In the genomic region with DNA sequence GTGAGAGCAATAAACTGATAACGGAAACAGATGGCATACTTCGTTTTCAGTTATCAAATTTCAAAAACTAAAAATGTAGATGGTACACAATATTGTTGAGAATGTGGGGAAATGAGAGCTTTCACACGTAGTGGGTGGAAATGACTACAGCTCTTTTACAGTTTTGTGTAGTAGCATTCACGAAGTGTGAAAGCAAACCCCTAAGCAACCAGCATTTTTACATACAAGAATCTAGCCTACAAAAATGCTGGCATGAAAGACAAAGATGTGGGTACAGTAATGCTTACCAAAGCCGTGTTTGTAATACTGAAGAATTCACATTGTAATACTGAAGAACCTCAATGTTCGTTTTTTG, we compare ENCODE assay signal across 9 cellular contexts. TPM values are rescaled to one million over a fixed set of nuclear protein-coding genes. Genes with fewer than 3 reads are reported as not detected.
DNase-seq lines count a peak whose midpoint lies in the region; ATAC-seq and TF ChIP-seq lines count a peak whose summit lies in the region.
"Had no signal": no experiment of that assay in that cellular context is flagged by ENCODE, and none has a peak within 500 bp of the region (broad histone marks: within the 10 kb centered on the region; RNA-seq: fewer than 3 reads in every experiment).

No MANE protein-coding gene starts in this region.

- ATAC-seq in stimulated activated naive CD8-positive, alpha-beta T cell treated with anti-CD3 and anti-CD28 coated beads, Interleukin-15, Interleukin-2, amounts not matched to agents 100 U/mL and 50 U/mL, for 24 hours = no peak
- peak; percentile 4 for ATAC-seq in naive thymus-derived CD4-positive, alpha-beta T cell
- no peak for ATAC-seq in foreskin keratinocyte
- no peak for ATAC-seq in GM21515 (IDR thresholded peaks at IDR 0.05; ENCODE audit: unreplicated experiment)

- H4K20me1 ChIP-seq in Karpas-422 (ENCODE audit: insufficient read depth, low read depth, low read length) (no peaks in the 10 kb centered on the region), MM.1S (ENCODE audit: insufficient read depth, low read length) (no peaks in the 10 kb centered on the region)

- H3K9me2 ChIP-seq in Karpas-422 (replicated peaks; ENCODE audit: insufficient read depth, low read length) (no peaks in the 10 kb centered on the region), MM.1S (replicated peaks; ENCODE audit: insufficient read depth, low read length) (no peaks in the 10 kb centered on the region)

- peaks cover under 1% of the 10 kb centered on the region for H3K9me3 Mint-ChIP-seq in stimulated activated naive CD8-positive, alpha-beta T cell treated with anti-CD3 and anti-CD28 coated beads, Interleukin-15, Interleukin-2, amounts not matched to agents 100 ng/mL and 50 ng/mL, for 24 hours
- peaks cover 0 to 37% (median 0%) of the 10 kb centered on the region in 11 donors for H3K9me3 Mint-ChIP-seq in naive thymus-derived CD4-positive, alpha-beta T cell

- H2AFZ ChIP-seq in Karpas-422 (ENCODE audit: low read length) = no peak overlapping the region
- no peak overlapping the region for H2AFZ ChIP-seq in MM.1S (ENCODE audit: low read length)

- H3F3A ChIP-seq in MM.1S (ENCODE audit: insufficient read depth, low read length) = no peaks in the 10 kb centered on the region

- H3K79me2 ChIP-seq in Karpas-422 (ENCODE audit: low read length) = no peaks in the 10 kb centered on the region
- no peaks in the 10 kb centered on the region for H3K79me2 ChIP-seq in MM.1S (ENCODE audit: low read length)

- H3K36me3 Mint-ChIP-seq in stimulated activated naive CD8-positive, alpha-beta T cell treated with anti-CD3 and anti-CD28 coated beads, Interleukin-15, Interleukin-2, amounts not matched to agents 100 ng/mL and 50 ng/mL, for 24 hours (ENCODE audit: low read depth) = no peaks in the 10 kb centered on the region
- H3K36me3 Mint-ChIP-seq in naive thymus-derived CD4-positive, alpha-beta T cell = peaks cover 0 to 15% (median 4%) of the 10 kb centered on the region in 5 donors

- H3K36me3 ChIP-seq in colonic mucosa (no peaks in the 10 kb centered on the region), Karpas-422 (ENCODE audit: insufficient read depth, low read length) (no peaks in the 10 kb centered on the region), MM.1S (replicated peaks; ENCODE audit: insufficient read depth, low read length) (no peaks in the 10 kb centered on the region)
- no peaks in the 10 kb centered on the region for H3K36me3 ChIP-seq in naive thymus-derived CD4-positive, alpha-beta T cell (ENCODE audit: control insufficient read depth in 2 of 3, insufficient read depth in 3 of 3, low read length in 3 of 3)

- no peaks in the 10 kb centered on the region for H3K9me3 ChIP-seq in colonic mucosa
- no peaks in the 10 kb centered on the region for H3K9me3 ChIP-seq in naive thymus-derived CD4-positive, alpha-beta T cell (ENCODE audit: control insufficient read depth in 2 of 3, low read length in 3 of 3)
- H3K9me3 ChIP-seq in Karpas-422 (ENCODE audit: low read length) = no peaks in the 10 kb centered on the region
- H3K9me3 ChIP-seq in MM.1S (replicated peaks; ENCODE audit: insufficient read depth, low read length) = no peaks in the 10 kb centered on the region

- peaks cover 56% of the 10 kb centered on the region for H3K27me3 Mint-ChIP-seq in stimulated activated naive CD8-positive, alpha-beta T cell treated with anti-CD3 and anti-CD28 coated beads, Interleukin-15, Interleukin-2, amounts not matched to agents 100 ng/mL and 50 ng/mL, for 24 hours
- peaks cover 23 to 52% (median 36%) of the 10 kb centered on the region in 5 donors for H3K27me3 Mint-ChIP-seq in naive thymus-derived CD4-positive, alpha-beta T cell

- intact Hi-C loops in colonic mucosa (cut with DNase I) = no loop called here
- intact Hi-C loops in naive thymus-derived CD4-positive, alpha-beta T cell (cut with micrococcal nuclease) = loop anchor here in 1 of 2 donors (10.0 kb wide), 1 partner anchor 384 kb away; no protein-coding TSS in a partner anchor

- no peak overlapping the region for H3K9ac ChIP-seq in colonic mucosa (ENCODE audit: low read depth in 2 of 2, low read length in 2 of 2)
- H3K9ac ChIP-seq in Karpas-422 (ENCODE audit: low read length) = no peak overlapping the region
- no peak overlapping the region for H3K9ac ChIP-seq in MM.1S (ENCODE audit: low read length)

- no peaks in the 10 kb centered on the region for H3K4me1 ChIP-seq in colonic mucosa
- peaks cover 0 to 3% of the 10 kb centered on the region in 2 donors for H3K4me1 ChIP-seq in naive thymus-derived CD4-positive, alpha-beta T cell (ENCODE audit: control insufficient read depth in 2 of 2, insufficient read depth in 2 of 2, low read length in 2 of 2)
- no peaks in the 10 kb centered on the region for H3K4me1 ChIP-seq in foreskin keratinocyte
- H3K4me1 ChIP-seq in Karpas-422 (ENCODE audit: low read length) = no peaks in the 10 kb centered on the region
- no peaks in the 10 kb centered on the region for H3K4me1 ChIP-seq in MM.1S (ENCODE audit: low read length)

- CTCF ChIA-PET in naive thymus-derived CD4-positive, alpha-beta T cell (lab: Charles Lee) = interaction anchor here (0.8 kb wide), 1 partner anchor 93 kb away, joined by 3 read pairs; no protein-coding TSS in a partner anchor

- POLR2A ChIA-PET in naive thymus-derived CD4-positive, alpha-beta T cell (lab: Charles Lee) = no interaction called here

- H3K4me3 ChIP-seq in colonic mucosa (peak overlapping the region; percentile 24), Karpas-422 (ENCODE audit: low read length) (no peak overlapping the region), MM.1S (ENCODE audit: low read length) (no peak overlapping the region)
- H3K4me3 ChIP-seq in naive thymus-derived CD4-positive, alpha-beta T cell (ENCODE audit: low read length) = peak overlapping the region; percentile 46

- TF ChIP-seq CTCF in colonic mucosa (IDR thresholded peaks at IDR 0.05) = no peak
- TF ChIP-seq CTCF in foreskin keratinocyte (conservative IDR thresholded peaks at IDR 0.05) = no peak
- no peak for TF ChIP-seq CTCF in MM.1S (IDR thresholded peaks at IDR 0.05; ENCODE audit: low read length)

- no peak overlapping the region for H3K27ac ChIP-seq in colonic mucosa
- no peak overlapping the region for H3K27ac ChIP-seq in naive thymus-derived CD4-positive, alpha-beta T cell (ENCODE audit: low read depth, low read length)
- no peak overlapping the region for H3K27ac ChIP-seq in foreskin keratinocyte
- H3K27ac ChIP-seq in Karpas-422 (ENCODE audit: low read length) = no peak overlapping the region
- H3K27ac ChIP-seq in MM.1S (ENCODE audit: low read length) = no peak overlapping the region

- H3K27me3 ChIP-seq in colonic mucosa = no peaks in the 10 kb centered on the region
- H3K27me3 ChIP-seq in naive thymus-derived CD4-positive, alpha-beta T cell (ENCODE audit: control insufficient read depth in 2 of 2, insufficient read depth in 2 of 2, low read length in 2 of 2) = no peaks in the 10 kb centered on the region
- peaks cover 5% of the 10 kb centered on the region for H3K27me3 ChIP-seq in foreskin keratinocyte
- H3K27me3 ChIP-seq in Karpas-422 (ENCODE audit: low read length) = no peaks in the 10 kb centered on the region
- no peaks in the 10 kb centered on the region; the same call in 1 of the 2 replicates for H3K27me3 ChIP-seq in MM.1S (replicated peaks; ENCODE audit: insufficient read depth, low read length)

- H3K27ac Mint-ChIP-seq in stimulated activated naive CD8-positive, alpha-beta T cell treated with anti-CD3 and anti-CD28 coated beads, Interleukin-15, Interleukin-2, amounts not matched to agents 100 ng/mL and 50 ng/mL, for 24 hours = no peak overlapping the region
- peak overlapping the region in 1 of 9 donors; percentile 51 for H3K27ac Mint-ChIP-seq in naive thymus-derived CD4-positive, alpha-beta T cell

- no peak for DNase-seq in stimulated activated naive CD8-positive, alpha-beta T cell treated with anti-CD3 and anti-CD28 coated beads, Interleukin-15, Interleukin-2, amounts not matched to agents 100 U/mL and 50 U/mL, for 24 hours
- DNase-seq in colonic mucosa (no peak), foreskin keratinocyte (no peak), Karpas-422 (no peak), MM.1S (no peak)
- DNase-seq in naive thymus-derived CD4-positive, alpha-beta T cell = no peak

- peaks cover 9% of the 10 kb centered on the region for H3K4me1 Mint-ChIP-seq in stimulated activated naive CD8-positive, alpha-beta T cell treated with anti-CD3 and anti-CD28 coated beads, Interleukin-15, Interleukin-2, amounts not matched to agents 100 ng/mL and 50 ng/mL, for 24 hours (ENCODE audit: low read depth)
- H3K4me1 Mint-ChIP-seq in naive thymus-derived CD4-positive, alpha-beta T cell = peaks cover 6 to 13% (median 11%) of the 10 kb centered on the region in 7 donors

- H3K4me3 Mint-ChIP-seq in stimulated activated naive CD8-positive, alpha-beta T cell treated with anti-CD3 and anti-CD28 coated beads, Interleukin-15, Interleukin-2, amounts not matched to agents 100 ng/mL and 50 ng/mL, for 24 hours = peak overlapping the region; percentile 79
- H3K4me3 Mint-ChIP-seq in naive thymus-derived CD4-positive, alpha-beta T cell = peak overlapping the region; percentile 85 to 98 (median 88)

- H3K4me2 ChIP-seq in Karpas-422 (ENCODE audit: low read depth, low read length, poor library complexity, severe bottlenecking) (no peak overlapping the region), MM.1S (ENCODE audit: low read depth, low read length) (no peak overlapping the region)

RNA-seq across cellular contexts. Expression of a gene that starts 6.3 kb away (rescaled TPM):
- total RNA-seq in colonic mucosa (1 to 10 TPM; 6.5 to 7.3 TPM), foreskin keratinocyte (6.1 and 7.1 TPM in 2 replicates)
- total RNA-seq in naive thymus-derived CD4-positive, alpha-beta T cell = 10 to 100 TPM in 2 of 5 experiments, 1 to 10 TPM in 3; 4.3 to 24.4 (median 7.7) TPM
- polyA plus RNA-seq in naive thymus-derived CD4-positive, alpha-beta T cell = 1 to 10 TPM; 2.2 to 3.7 TPM
- polyA plus RNA-seq in foreskin keratinocyte = 1.4 TPM in 2 replicates
- total RNA-seq in Karpas-422 (2014; rRNA removed; shearing (Covaris generic); ENCODE audit: low replicate concordance) = 14.4 and 18.5 TPM in 2 replicates

RNA-seq across cellular contexts. Expression of a gene that starts 18.6 kb away (rescaled TPM):
- total RNA-seq in colonic mucosa (1 to 10 TPM; 3.3 to 3.9 TPM), foreskin keratinocyte (2.3 and 4.0 TPM in 2 replicates)
- total RNA-seq in naive thymus-derived CD4-positive, alpha-beta T cell = under 1 TPM in 4 of 5 experiments, not detected in 1; 0.19 to 0.89 (median 0.61) TPM
- polyA plus RNA-seq in naive thymus-derived CD4-positive, alpha-beta T cell = under 1 TPM; 0.28 to 0.34 TPM
- polyA plus RNA-seq in foreskin keratinocyte = 2.5 and 3.8 TPM in 2 replicates
- not detected in 2 replicates for total RNA-seq in Karpas-422 (2014; rRNA removed; shearing (Covaris generic); ENCODE audit: low replicate concordance)

RNA-seq across cellular contexts. Expression of a gene that starts 40.1 kb away (rescaled TPM):
- total RNA-seq in colonic mucosa = 10 to 100 TPM; 25.4 to 60.9 TPM
- total RNA-seq in naive thymus-derived CD4-positive, alpha-beta T cell = 10 to 100 TPM; 12.8 to 53.4 (median 18.8) TPM
- 10 to 100 TPM in 1 of 2 donors, 1 to 10 TPM in 1; 8.1 to 16.0 TPM for polyA plus RNA-seq in naive thymus-derived CD4-positive, alpha-beta T cell
- 0.74 and 0.85 TPM in 2 replicates for total RNA-seq in foreskin keratinocyte
- polyA plus RNA-seq in foreskin keratinocyte = 0.56 and 0.76 TPM in 2 replicates
- 0.32 TPM in 1 of 2 replicates, not detected in the other for total RNA-seq in Karpas-422 (2014; rRNA removed; shearing (Covaris generic); ENCODE audit: low replicate concordance)
- total RNA-seq: frontal cortex had no signal

Comparison
In these comparisons a context has a peak if more than half of its experiments do, and no peak if none do; other contexts are left out.
1. H3K4me3 ChIP-seq: peak in colonic mucosa (single experiment) and naive thymus-derived CD4-positive, alpha-beta T cell (single experiment); none in Karpas-422 (single experiment) and MM.1S (single experiment).